ENCODE assay signal across 1 cellular context in the genomic region with DNA sequence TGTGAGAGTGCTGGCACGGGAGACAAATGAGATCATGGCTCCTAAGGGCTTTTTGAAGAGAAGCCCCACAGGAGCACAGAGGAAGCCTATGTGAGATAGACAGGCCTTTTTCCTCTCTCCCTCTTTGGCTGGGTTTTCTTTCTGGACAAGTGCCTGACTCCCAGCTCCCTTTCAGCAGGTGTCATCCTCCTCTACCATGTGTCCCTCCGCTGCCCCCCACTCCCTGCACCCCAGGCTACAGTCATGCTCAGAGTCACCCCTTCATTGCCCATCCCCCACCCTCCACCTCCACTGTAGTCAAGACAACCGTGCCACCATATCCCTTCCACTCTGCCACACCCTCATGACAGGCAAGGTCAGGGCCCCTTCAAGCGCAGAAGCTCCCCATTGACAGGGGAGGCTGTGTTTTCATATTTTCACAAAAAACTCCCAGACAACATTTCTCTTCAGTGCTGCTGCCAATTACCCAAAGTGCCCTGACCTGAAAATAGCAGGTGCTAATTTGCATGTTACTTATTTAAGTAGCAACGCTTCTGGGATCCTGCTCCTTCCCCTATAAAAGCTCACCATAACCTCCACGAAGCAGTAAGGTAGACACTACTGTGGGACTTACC.
TF ChIP-seq lines count a peak whose summit lies in the region.

No MANE protein-coding gene starts in this region.

TF ChIP-seq in IMR-90, 13 proteins besides CTCF, POLR2A, EP300 and RAD21:
- no peak for TF ChIP-seq MXI1 (IDR thresholded peaks at IDR 0.05; ENCODE audit: borderline replicate concordance, low read depth, low read length)
- no peak for TF ChIP-seq MAFK (IDR thresholded peaks at IDR 0.05; ENCODE audit: low read depth, low read length)
- no peak for TF ChIP-seq RCOR1 (IDR thresholded peaks at IDR 0.05; ENCODE audit: insufficient replicate concordance, low read length)
TF ChIP-seq in IMR-90: peak in this region for 0.
